In genomic region chr17:41624208-41625101, GRCh38 we compare ENCODE assay signal across 11 cellular contexts. TPM values are rescaled to one million over a fixed set of nuclear protein-coding genes. Genes with fewer than 3 reads are reported as not detected.
DNase-seq lines count a peak whose midpoint lies in the region.
"Had no signal": no experiment of that assay in that cellular context is flagged by ENCODE, and none has a peak within 500 bp of the region (broad histone marks: within the 10 kb centered on the region; RNA-seq: fewer than 3 reads in every experiment).

KRT17 (minus strand) TSS chr17:41624575; CDS start chr17:41624509, 66 bp downstream.

- DNase-seq in DMS153 treated with DMSO at 0.1 percent for 48 hours (lab: John Stamatoyannopoulos, UW; ENCODE audit: unreplicated experiment) (peak; percentile 3), NCI-H345 treated with DMSO at 0.1 percent for 48 hours (lab: John Stamatoyannopoulos, UW; ENCODE audit: unreplicated experiment) (peak; percentile 11), epithelial cell of prostate (ENCODE audit: low read depth, low spot score) (peak; percentile 97), posterior vena cava (ENCODE audit: low spot score) (peak; percentile 70), GM19238 (ENCODE audit: insufficient read length, low spot score) (no peak), NCI-H187 treated with DMSO at 0.1 percent for 48 hours (lab: John Stamatoyannopoulos, UW) (no peak)
- no peak for DNase-seq in stimulated activated CD4-positive, alpha-beta T cell treated with anti-CD3 and anti-CD28 coated beads, Interleukin-12 subunit alpha, Interleukin-12 subunit beta, amount 100 ng/mL, for 4 hours
- DNase-seq in NK-92 treated with Interleukin-12 subunit alpha and Interleukin-12 subunit beta, amount 100 ng/mL, for 24 hours (lab: John Stamatoyannopoulos, UW), result no peak
- DNase-seq: left cardiac atrium, NCI-H526, T-helper 2 cell had no signal

- peak within 1 kb of the TSS; percentile 100 for H3K27ac ChIP-seq in epithelial cell of prostate

- intact Hi-C loops in posterior vena cava (cut with DNase I), result no loop called here

RNA-seq across cellular contexts. Expression of gene KRT17, which starts in this region (rescaled TPM):
- total RNA-seq in posterior vena cava, result 1 to 10 TPM; 2.8 to 5.1 TPM
- total RNA-seq: left cardiac atrium had no signal

Comparison
In these comparisons a context has a peak if more than half of its experiments do, and no peak if none do; other contexts are left out.
1. DNase-seq: peak in DMS153 treated with DMSO at 0.1 percent for 48 hours (single experiment), NCI-H345 treated with DMSO at 0.1 percent for 48 hours (single experiment), epithelial cell of prostate (single experiment) and posterior vena cava (single experiment); none in stimulated activated CD4-positive, alpha-beta T cell treated with anti-CD3 and anti-CD28 coated beads, Interleukin-12 subunit alpha, Interleukin-12 subunit beta, amount 100 ng/mL, for 4 hours (single experiment), NK-92 treated with Interleukin-12 subunit alpha and Interleukin-12 subunit beta, amount 100 ng/mL, for 24 hours (single experiment), GM19238 (single experiment) and NCI-H187 treated with DMSO at 0.1 percent for 48 hours (single experiment).